12 cellular contexts compared by ENCODE assay signal in the genomic region with DNA sequence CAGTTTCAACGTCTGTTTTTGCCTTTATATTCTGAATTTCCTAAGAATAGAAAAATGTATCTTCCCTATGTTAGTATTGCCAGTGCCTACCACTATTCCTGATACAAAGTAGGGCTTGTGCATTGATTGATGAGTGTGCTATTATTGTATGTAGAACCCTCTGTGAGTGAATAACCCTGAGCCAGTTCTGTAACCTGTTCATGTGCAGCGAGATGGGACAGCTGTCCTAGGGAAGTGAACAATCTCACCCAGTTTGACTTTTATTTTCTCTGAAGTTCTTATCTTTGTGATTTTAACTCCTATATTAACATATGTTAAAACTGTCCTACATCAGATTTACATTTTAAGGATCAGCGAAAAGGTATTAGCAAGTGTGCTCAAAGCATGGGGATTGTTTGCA.
"Had no signal": no experiment of that assay in that cellular context is flagged by ENCODE, and none has a peak within 500 bp of the region (broad histone marks: within the 10 kb centered on the region; RNA-seq: fewer than 3 reads in every experiment).

No MANE protein-coding gene starts in this region.

- H3K27me3 ChIP-seq: brain microvascular endothelial cell, thyroid gland had no signal

- H3K4me3 ChIP-seq: thyroid gland had no signal

- H3K9me3 ChIP-seq: thyroid gland had no signal

- H3K27ac Mint-ChIP-seq: activated CD8-positive, alpha-beta memory T cell treated with anti-CD3 and anti-CD28 coated beads, Interleukin-2, amount 10 ng/mL, durations not matched to agents 7 days and 5 days; activated naive CD8-positive, alpha-beta T cell; activated T-cell treated with anti-CD3 and anti-CD28 coated beads, Interleukin-2, amount 50 U/mL, for 24 hours; T-helper 2 cell treated with Interferon-gamma antibody and Interleukin-4, amounts not matched to agents 5 μg/mL and 100 μg/mL, for 36 hours had no signal

- ATAC-seq: activated CD8-positive, alpha-beta memory T cell treated with anti-CD3 and anti-CD28 coated beads, Interleukin-2, amount 10 ng/mL, durations not matched to agents 7 days and 5 days; sciatic nerve had no signal

- H3K4me3 Mint-ChIP-seq: activated CD8-positive, alpha-beta memory T cell treated with anti-CD3 and anti-CD28 coated beads, Interleukin-2, amount 10 ng/mL, durations not matched to agents 7 days and 5 days; activated naive CD8-positive, alpha-beta T cell; activated T-cell treated with anti-CD3 and anti-CD28 coated beads, Interleukin-2, amount 50 U/mL, for 24 hours; nephron; T-helper 2 cell treated with Interferon-gamma antibody and Interleukin-4, amounts not matched to agents 5 μg/mL and 100 μg/mL, for 36 hours had no signal

- H3K36me3 ChIP-seq: brain microvascular endothelial cell, thyroid gland had no signal

- H3K27ac ChIP-seq: brain microvascular endothelial cell, thyroid gland had no signal

- H3K36me3 Mint-ChIP-seq: activated naive CD8-positive, alpha-beta T cell had no signal

- H3K27me3 Mint-ChIP-seq: activated naive CD8-positive, alpha-beta T cell; activated T-cell treated with anti-CD3 and anti-CD28 coated beads, Interleukin-2, amount 50 U/mL, for 24 hours had no signal

- DNase-seq: activated CD4-positive, alpha-beta T cell treated with anti-CD3 and anti-CD28 coated beads for 1 hour; activated CD4-positive, alpha-beta T cell treated with anti-CD3 and anti-CD28 coated beads, Interleukin-2, amount 50 U/mL, for 48 hours; activated CD8-positive, alpha-beta memory T cell treated with anti-CD3 and anti-CD28 coated beads, Interleukin-2, amount 10 ng/mL, durations not matched to agents 7 days and 5 days; activated effector memory CD4-positive, alpha-beta T cell treated with Interleukin-2 at 50 U/mL for 16 hours; activated T-cell treated with anti-CD3 and anti-CD28 coated beads, Interleukin-2, amount 50 U/mL, for 24 hours; glutamatergic neuron; thyroid gland had no signal
